Comparison of ENCODE assay signal across 19 cellular contexts in the genomic region with DNA sequence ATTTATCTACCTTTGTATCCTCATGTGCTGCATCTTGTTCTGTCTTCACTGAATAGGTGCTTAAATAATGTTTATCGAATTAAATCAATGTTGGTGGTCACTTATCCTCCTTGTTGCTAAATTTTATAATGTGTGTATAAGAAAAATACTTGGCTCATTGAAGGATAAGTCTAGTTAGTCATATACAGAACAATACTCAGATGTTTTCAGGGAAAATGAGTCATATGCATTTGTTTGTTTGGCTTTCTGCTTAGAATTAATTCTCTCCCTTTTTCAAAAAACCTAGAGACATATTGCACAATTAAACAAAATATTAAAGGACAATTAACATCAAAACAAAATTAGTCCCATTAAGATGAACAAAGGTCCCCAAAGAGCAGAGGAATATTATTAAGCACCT.
"Had no signal": no experiment of that assay in that cellular context is flagged by ENCODE, and none has a peak within 500 bp of the region (broad histone marks: within the 10 kb centered on the region; RNA-seq: fewer than 3 reads in every experiment).

No MANE protein-coding gene starts in this region.

- H3K9me3 ChIP-seq: sigmoid colon, upper lobe of left lung had no signal

- H3K9ac ChIP-seq: neural progenitor cell had no signal

- H3K4me1 ChIP-seq: gastroesophageal sphincter, heart right ventricle, neural progenitor cell, sigmoid colon, upper lobe of left lung had no signal

- H3K27ac ChIP-seq: gastroesophageal sphincter, heart right ventricle, neural progenitor cell, sigmoid colon, upper lobe of left lung had no signal

- H3K36me3 ChIP-seq: gastroesophageal sphincter, heart right ventricle, neural progenitor cell, sigmoid colon, upper lobe of left lung had no signal

- H3K4me2 ChIP-seq: neural progenitor cell had no signal

- H2AFZ ChIP-seq: neural progenitor cell had no signal

- DNase-seq: activated CD4-positive, alpha-beta memory T cell treated with anti-CD3 and anti-CD28 coated beads for 36 hours; activated CD4-positive, alpha-beta T cell treated with anti-CD3 and anti-CD28 coated beads for 36 hours; activated CD8-positive, alpha-beta memory T cell treated with anti-CD3 and anti-CD28 coated beads, Interleukin-2, amount 10 ng/mL, durations not matched to agents 7 days and 5 days; activated T-cell treated with anti-CD3 and anti-CD28 coated beads, Interleukin-2, amount 50 U/mL, for 1 hour; amniotic stem cell; cortex of kidney; effector memory CD8-positive, alpha-beta T cell; erythroblast; heart right ventricle; islet precursor cell; naive B cell; sigmoid colon; stimulated activated CD4-positive, alpha-beta T cell treated with anti-CD3 and anti-CD28 coated beads, Interleukin-1b, Interleukin-23, amount 100 ng/mL, for 48 hours; stimulated activated naive CD8-positive, alpha-beta T cell treated with anti-CD3 and anti-CD28 coated beads, Interleukin-15, amount 100 ng/mL, for 72 hours; T-helper 2 cell; upper lobe of left lung had no signal

- H3K4me3 ChIP-seq: gastroesophageal sphincter, heart right ventricle, neural progenitor cell, sigmoid colon, upper lobe of left lung had no signal

- ATAC-seq: activated CD4-positive, alpha-beta T cell treated with anti-CD3 and anti-CD28 coated beads for 36 hours; activated CD8-positive, alpha-beta memory T cell treated with anti-CD3 and anti-CD28 coated beads, Interleukin-2, amount 10 ng/mL, durations not matched to agents 7 days and 5 days; effector memory CD8-positive, alpha-beta T cell; gastroesophageal sphincter; heart right ventricle; left lobe of liver; stimulated activated naive CD8-positive, alpha-beta T cell treated with anti-CD3 and anti-CD28 coated beads, Interleukin-15, amount 100 ng/mL, for 72 hours had no signal

- H3K27me3 ChIP-seq: neural progenitor cell, sigmoid colon had no signal
